Comparison of ENCODE assay signal across 20 cellular contexts in genomic region chr3:122612706-122613105, GRCh38. TPM values are rescaled to one million over a fixed set of nuclear protein-coding genes. Genes with fewer than 3 reads are reported as not detected.
DNase-seq lines count a peak whose midpoint lies in the region; ATAC-seq and FAIRE-seq lines count a peak whose summit lies in the region.
"Had no signal": no experiment of that assay in that cellular context is flagged by ENCODE, and none has a peak within 500 bp of the region (broad histone marks: within the 10 kb centered on the region; RNA-seq: fewer than 3 reads in every experiment).

No MANE protein-coding gene starts in this region.

- peaks cover 70% of the 10 kb centered on the region for H3K36me3 Mint-ChIP-seq in activated CD8-positive, alpha-beta T cell treated with anti-CD3 and anti-CD28 coated beads, Interleukin-2, amount 10 ng/mL, durations not matched to agents 7 days and 5 days (ENCODE audit: low read depth)

- H3K27me3 Mint-ChIP-seq in activated CD8-positive, alpha-beta T cell treated with anti-CD3 and anti-CD28 coated beads, Interleukin-2, amount 10 ng/mL, durations not matched to agents 7 days and 5 days (ENCODE audit: low read depth): no peaks in the 10 kb centered on the region

- peak; percentile 42 for FAIRE-seq in GM18507 (lab: Jason Lieb, UNC)
- FAIRE-seq: GM12891, H1 had no signal

- H3K4me3 Mint-ChIP-seq in activated CD8-positive, alpha-beta T cell treated with anti-CD3 and anti-CD28 coated beads, Interleukin-2, amount 10 ng/mL, durations not matched to agents 7 days and 5 days: no peak overlapping the region
- H3K4me3 Mint-ChIP-seq: HFFc6 had no signal

- CTCF ChIA-PET in activated CD8-positive, alpha-beta T cell treated with anti-CD3 and anti-CD28 coated beads, Interleukin-2, amount 10 ng/mL, durations not matched to agents 7 days and 5 days (lab: Charles Lee): interaction anchor here (0.7 to 1.1 kb wide), 3 partner anchors 66 to 952 kb away, joined by 3 to 4 read pairs (median 3); no protein-coding TSS in a partner anchor

- ATAC-seq in HG03139 (IDR thresholded peaks at IDR 0.05; ENCODE audit: unreplicated experiment): no peak
- no peak for ATAC-seq in activated CD8-positive, alpha-beta T cell treated with anti-CD3 and anti-CD28 coated beads, Interleukin-2, amount 10 ng/mL, durations not matched to agents 7 days and 5 days

- DNase-seq in SIG-M5 treated with dmso at 0.1 percent for 504 hours (lab: John Stamatoyannopoulos, UW; ENCODE audit: unreplicated experiment) (peak; percentile 8), SIG-M5 (lab: John Stamatoyannopoulos, UW) (no peak), GM18507 (ENCODE audit: extremely low spot score, insufficient read length, low read depth) (no peak), MV-4-11 (lab: John Stamatoyannopoulos, UW) (peak; percentile 78), dermis blood vessel endothelial cell (peak; percentile 5)
- no peak for DNase-seq in activated CD8-positive, alpha-beta T cell treated with anti-CD3 and anti-CD28 coated beads, Interleukin-2, amount 10 ng/mL, durations not matched to agents 7 days and 5 days
- no peak for DNase-seq in effector CD4-positive, alpha-beta T cell
- DNase-seq: 8988T, Caco-2, HFFc6, Karpas-422, MM.1S, NCI-H1436, NCI-H2029 treated with DMSO at 0.1 percent for 48 hours, NCI-H510A treated with DMSO at 0.1 percent for 48 hours, SJCRH30 had no signal

- H3K4me1 Mint-ChIP-seq in activated CD8-positive, alpha-beta T cell treated with anti-CD3 and anti-CD28 coated beads, Interleukin-2, amount 10 ng/mL, durations not matched to agents 7 days and 5 days (ENCODE audit: low read depth): peaks cover 33% of the 10 kb centered on the region

- peaks cover 5% of the 10 kb centered on the region for H3K9me3 Mint-ChIP-seq in activated CD8-positive, alpha-beta T cell treated with anti-CD3 and anti-CD28 coated beads, Interleukin-2, amount 10 ng/mL, durations not matched to agents 7 days and 5 days (ENCODE audit: insufficient read depth)
- H3K9me3 Mint-ChIP-seq: HFFc6 had no signal

- POLR2A ChIA-PET in activated CD8-positive, alpha-beta T cell treated with anti-CD3 and anti-CD28 coated beads, Interleukin-2, amount 10 ng/mL, durations not matched to agents 7 days and 5 days (lab: Charles Lee): interaction anchor here (0.6 kb wide), 3 partner anchors 9 to 981 kb away, joined by 3 read pairs; no protein-coding TSS in a partner anchor

- no peak overlapping the region for H3K27ac Mint-ChIP-seq in activated CD8-positive, alpha-beta T cell treated with anti-CD3 and anti-CD28 coated beads, Interleukin-2, amount 10 ng/mL, durations not matched to agents 7 days and 5 days
- H3K27ac Mint-ChIP-seq: HFFc6 had no signal

RNA-seq across cellular contexts. Expression of gene PARP15, which starts 35.3 kb away (rescaled TPM):
- total RNA-seq in dermis blood vessel endothelial cell: 0.17 and 0.47 TPM in 2 replicates
- 10 to 100 TPM; 36.6 to 38.6 TPM for total RNA-seq in activated CD8-positive, alpha-beta T cell treated with anti-CD3 and anti-CD28 coated beads, Interleukin-2, amount 10 ng/mL, durations not matched to agents 7 days and 5 days
- total RNA-seq: HFFc6, RPMI7951 had no signal

RNA-seq across cellular contexts. Expression of gene DTX3L, which starts 48.6 kb away (rescaled TPM):
- total RNA-seq in dermis blood vessel endothelial cell: 23.8 and 36.4 TPM in 2 replicates
- 100 to 1,000 TPM; 124 to 127 TPM for total RNA-seq in activated CD8-positive, alpha-beta T cell treated with anti-CD3 and anti-CD28 coated beads, Interleukin-2, amount 10 ng/mL, durations not matched to agents 7 days and 5 days

RNA-seq across cellular contexts. Expression of gene PARP9, which starts 48.6 kb away (rescaled TPM):
- 23.0 and 23.4 TPM in 2 replicates for total RNA-seq in dermis blood vessel endothelial cell
- 100 to 1,000 TPM; 115 to 118 TPM for total RNA-seq in activated CD8-positive, alpha-beta T cell treated with anti-CD3 and anti-CD28 coated beads, Interleukin-2, amount 10 ng/mL, durations not matched to agents 7 days and 5 days

Comparison
In these comparisons a context has a peak if more than half of its experiments do, and no peak if none do; other contexts are left out.
1. DNase-seq: peak in SIG-M5 treated with dmso at 0.1 percent for 504 hours (single experiment), MV-4-11 (single experiment) and dermis blood vessel endothelial cell (single experiment); none in SIG-M5 (single experiment), GM18507 (single experiment), activated CD8-positive, alpha-beta T cell treated with anti-CD3 and anti-CD28 coated beads, Interleukin-2, amount 10 ng/mL, durations not matched to agents 7 days and 5 days (single experiment) and effector CD4-positive, alpha-beta T cell (single experiment).
2. RNA of gene PARP15, which starts 35.3 kb away (total RNA-seq): 36.6 to 38.6 TPM in activated CD8-positive, alpha-beta T cell treated with anti-CD3 and anti-CD28 coated beads, Interleukin-2, amount 10 ng/mL, durations not matched to agents 7 days and 5 days; 0.17 to 0.47 TPM in dermis blood vessel endothelial cell; every median in the first group is over 10 times any median in the second.